ENCODE assay signal across 8 cellular contexts in the genomic region with DNA sequence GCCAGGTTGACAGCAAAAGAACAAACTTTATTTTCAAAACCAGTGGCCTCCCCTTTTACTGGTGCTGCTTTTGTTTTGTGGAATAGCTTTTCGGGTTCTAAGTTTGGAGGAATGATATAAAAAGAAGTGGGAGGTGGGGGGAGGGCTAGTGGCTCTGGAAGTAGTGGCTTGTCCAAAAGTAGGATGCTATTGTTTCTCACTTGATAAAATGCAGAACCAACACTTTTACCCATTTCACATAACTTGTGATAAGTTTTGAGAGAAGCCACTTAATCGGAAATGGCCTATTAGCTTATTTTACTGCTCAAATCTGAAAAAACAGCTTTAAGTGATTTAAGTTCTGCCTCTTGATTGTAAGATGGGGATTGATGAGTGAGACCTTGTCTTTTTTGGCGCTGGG. TPM values are rescaled to one million over a fixed set of nuclear protein-coding genes. Genes with fewer than 3 reads are reported as not detected.
DNase-seq lines count a peak whose midpoint lies in the region; ATAC-seq, FAIRE-seq and TF ChIP-seq lines count a peak whose summit lies in the region.

No MANE protein-coding gene starts in this region.

- TF ChIP-seq CTCF in cardiac muscle cell (IDR thresholded peaks at IDR 0.05; ENCODE audit: low read depth, low read length) (no peak), astrocyte (IDR thresholded peaks at IDR 0.05; ENCODE audit: insufficient read depth, low read depth, low read length) (no peak), lower lobe of right lung (IDR thresholded peaks at IDR 0.05) (no peak)

- peak; percentile 20 for FAIRE-seq in astrocyte (lab: Jason Lieb, UNC)

- H3K4me2 ChIP-seq in astrocyte (ENCODE audit: low read length): peak overlapping the region; percentile 88

- peak; percentile 3 to 17 for DNase-seq in cardiac muscle cell (ENCODE audit: low read depth in 1 of 2, low spot score in 1 of 2)
- no peak for DNase-seq in left cardiac atrium
- no peak for DNase-seq in astrocyte (ENCODE audit: low read depth)
- DNase-seq in lower lobe of right lung: no peak
- no peak for DNase-seq in NCI-H524 treated with DMSO at 0.1 percent for 48 hours (lab: John Stamatoyannopoulos, UW)

- peaks cover 11% of the 10 kb centered on the region for H3K36me3 Mint-ChIP-seq in astrocyte (ENCODE audit: low read depth, unreplicated experiment)

- H3K27me3 Mint-ChIP-seq in astrocyte (ENCODE audit: low read depth, unreplicated experiment): no peaks in the 10 kb centered on the region

- 23% methylated on average over 3 of the region's 3 CpGs for WGBS in urinary bladder

- peaks cover 60% of the 10 kb centered on the region for H3K79me2 ChIP-seq in astrocyte (ENCODE audit: insufficient read depth, low read length)

- H3K27ac Mint-ChIP-seq in astrocyte (ENCODE audit: unreplicated experiment): peak overlapping the region; percentile 97

- peaks cover 14% of the 10 kb centered on the region for H3K4me1 Mint-ChIP-seq in astrocyte (ENCODE audit: low read depth, unreplicated experiment)

- H3K9ac ChIP-seq in astrocyte (ENCODE audit: low read length): peak overlapping the region; percentile 93

- peaks cover 40% of the 10 kb centered on the region for H4K20me1 ChIP-seq in astrocyte (ENCODE audit: insufficient read depth, low read length)

- H3K4me3 Mint-ChIP-seq in astrocyte (ENCODE audit: unreplicated experiment): peak overlapping the region; percentile 100

- ATAC-seq in left cardiac atrium (no peak), lower lobe of right lung (no peak), HG03039 (IDR thresholded peaks at IDR 0.05; ENCODE audit: unreplicated experiment) (no peak), HG02938 (IDR thresholded peaks at IDR 0.05; ENCODE audit: unreplicated experiment) (no peak)

- H3K27ac ChIP-seq in cardiac muscle cell (peak overlapping the region; percentile 70), astrocyte (ENCODE audit: low read depth, low read length) (peak overlapping the region; percentile 84), lower lobe of right lung (peak overlapping the region; percentile 91), urinary bladder (ENCODE audit: low read depth) (no peak overlapping the region)

- no peaks in the 10 kb centered on the region for H3K27me3 ChIP-seq in cardiac muscle cell
- no peaks in the 10 kb centered on the region for H3K27me3 ChIP-seq in astrocyte (ENCODE audit: insufficient read depth, low read length)
- no peaks in the 10 kb centered on the region for H3K27me3 ChIP-seq in lower lobe of right lung (ENCODE audit: low read depth)

- H3K4me1 ChIP-seq in cardiac muscle cell (ENCODE audit: low read depth) (peaks cover 10% of the 10 kb centered on the region), astrocyte (ENCODE audit: insufficient read depth, low read length) (no peaks in the 10 kb centered on the region), lower lobe of right lung (peaks cover 32% of the 10 kb centered on the region), urinary bladder (ENCODE audit: insufficient read depth) (no peaks in the 10 kb centered on the region)

- H3K9me3 ChIP-seq in cardiac muscle cell (ENCODE audit: low read depth) (no peaks in the 10 kb centered on the region), astrocyte (ENCODE audit: insufficient read depth, low read depth, low read length) (no peaks in the 10 kb centered on the region), lower lobe of right lung (no peaks in the 10 kb centered on the region)

- H3K4me3 ChIP-seq in cardiac muscle cell: peak overlapping the region; percentile 49
- H3K4me3 ChIP-seq in astrocyte (ENCODE audit: insufficient read depth, low read depth, low read length): peak overlapping the region; percentile 80
- peak overlapping the region; percentile 91 for H3K4me3 ChIP-seq in lower lobe of right lung
- H3K4me3 ChIP-seq in urinary bladder (ENCODE audit: low read depth, low read length): peak overlapping the region; percentile 56

- intact Hi-C loops in left cardiac atrium (cut with DNase I) (loop anchor here in 1 of 2 donors (5.0 to 10.0 kb wide), 2 partner anchors 47 to 100 kb away; no protein-coding TSS in a partner anchor), lower lobe of right lung (cut with DNase I) (no loop called here)

- peaks cover 9% of the 10 kb centered on the region for H3K9me3 Mint-ChIP-seq in astrocyte (ENCODE audit: unreplicated experiment)

- H2AFZ ChIP-seq in astrocyte (ENCODE audit: low read depth, low read length): peak overlapping the region; percentile 90

- no peaks in the 10 kb centered on the region for H3K36me3 ChIP-seq in cardiac muscle cell
- no peaks in the 10 kb centered on the region for H3K36me3 ChIP-seq in astrocyte (ENCODE audit: insufficient read depth, low read length)
- H3K36me3 ChIP-seq in lower lobe of right lung: no peaks in the 10 kb centered on the region
- H3K36me3 ChIP-seq in urinary bladder (ENCODE audit: insufficient read depth): no peaks in the 10 kb centered on the region

RNA-seq across cellular contexts. Expression of gene STK38L, which starts 1.0 kb away (rescaled TPM):
- total RNA-seq in cardiac muscle cell (29.3 and 30.0 TPM in 2 replicates), left cardiac atrium (100 to 1,000 TPM in 1 of 2 donors, 10 to 100 TPM in 1; 70.6 to 135 TPM), astrocyte (114 and 115 TPM in 2 replicates), lower lobe of right lung (22.2 TPM), urinary bladder (77.1 TPM)
- polyA plus RNA-seq in cardiac muscle cell (19.5 and 20.3 TPM in 2 replicates), urinary bladder (19.1 TPM)

Comparison
In these comparisons a context has a peak if more than half of its experiments do, and no peak if none do; other contexts are left out.
1. DNase-seq: peak in cardiac muscle cell (2 of 2); none in left cardiac atrium (single experiment), astrocyte (single experiment), lower lobe of right lung (single experiment) and NCI-H524 treated with DMSO at 0.1 percent for 48 hours (single experiment).
2. Peak in every context shown above with its lines, with median percentiles within 50 percentile points of each other: H3K4me3 ChIP-seq.